Comparison of ENCODE assay signal across 14 cellular contexts in genomic region chr1:94093351-94093750, GRCh38. TPM values are rescaled to one million over a fixed set of nuclear protein-coding genes. Genes with fewer than 3 reads are reported as not detected.
A peak's percentile ranks its signal among the peaks of the same experiment; 100 is the strongest.
DNase-seq lines count a peak whose midpoint lies in the region; ATAC-seq and TF ChIP-seq lines count a peak whose summit lies in the region.
"Had no signal": no experiment of that assay in that cellular context is flagged by ENCODE, and none has a peak within 500 bp of the region (broad histone marks: within the 10 kb centered on the region; RNA-seq: fewer than 3 reads in every experiment).

No MANE protein-coding gene starts in this region.

- no peak for ATAC-seq in HG02973 (IDR thresholded peaks at IDR 0.05; ENCODE audit: unreplicated experiment)
- ATAC-seq: stimulated activated effector memory CD8-positive, alpha-beta T cell treated with anti-CD3 and anti-CD28 coated beads, Interleukin-12 subunit alpha, Interleukin-12 subunit beta, amount 100 ng/mL, for 72 hours had no signal

- intact Hi-C loops in esophagus muscularis mucosa (cut with DNase I) (no loop called here), prostate gland (cut with DNase I) (loop anchor here (10.0 kb wide), 1 partner anchor 141 kb away; the partner anchor contains the start of gene ARHGAP29), lower leg skin (cut with DNase I; ENCODE audit: low total_unique reads) (no loop called here)

- H3K27me3 ChIP-seq in AG04450 (ENCODE audit: control insufficient read depth, insufficient read depth, low read length) = no peaks in the 10 kb centered on the region
- H3K27me3 ChIP-seq in SJSA1 (replicated peaks) = no peaks in the 10 kb centered on the region
- H3K27me3 ChIP-seq in esophagus muscularis mucosa = no peaks in the 10 kb centered on the region
- H3K27me3 ChIP-seq in prostate gland (replicated peaks; ENCODE audit: insufficient read depth) = no peaks in the 10 kb centered on the region

- H3K36me3 ChIP-seq in SJSA1 (no peaks in the 10 kb centered on the region), esophagus muscularis mucosa (no peaks in the 10 kb centered on the region), prostate gland (no peaks in the 10 kb centered on the region)

- TF ChIP-seq CTCF in AG04450 (IDR thresholded peaks at IDR 0.05; ENCODE audit: low read depth, low read length) (no peak), esophagus muscularis mucosa (IDR thresholded peaks at IDR 0.05) (no peak), prostate gland (IDR thresholded peaks at IDR 0.05) (no peak), lower leg skin (IDR thresholded peaks at IDR 0.05) (no peak)

- DNase-seq in AG04450 (ENCODE audit: low read depth, low spot score) (no peak), SJSA1 (ENCODE audit: low read depth in 1 of 2, low spot score in 2 of 2) (no peak), esophagus muscularis mucosa (ENCODE audit: extremely low spot score) (no peak), prostate gland (ENCODE audit: low spot score) (no peak), SHP77 (lab: John Stamatoyannopoulos, UW) (no peak), DMS153 treated with DMSO at 0.1 percent for 48 hours (lab: John Stamatoyannopoulos, UW; ENCODE audit: unreplicated experiment) (no peak), lower leg skin (ENCODE audit: low spot score in 2 of 2) (no peak)
- DNase-seq: activated gamma-delta T cell, naive B cell, NCI-H510A treated with DMSO at 0.1 percent for 48 hours, retina had no signal

- TF ChIP-seq POLR2A in esophagus muscularis mucosa (IDR thresholded peaks at IDR 0.05; ENCODE audit: low read depth) (no peak), prostate gland (IDR thresholded peaks at IDR 0.05) (no peak), lower leg skin (IDR thresholded peaks at IDR 0.05) (no peak)

- H3K9me3 ChIP-seq in AG04450 (ENCODE audit: control insufficient read depth, insufficient read depth, low read length) (no peaks in the 10 kb centered on the region), SJSA1 (replicated peaks) (no peaks in the 10 kb centered on the region), esophagus muscularis mucosa (no peaks in the 10 kb centered on the region), prostate gland (no peaks in the 10 kb centered on the region)

- no peak overlapping the region for H3K4me3 ChIP-seq in AG04450 (ENCODE audit: low read depth, low read length)
- H3K4me3 ChIP-seq in SJSA1 = no peak overlapping the region
- no peak overlapping the region for H3K4me3 ChIP-seq in esophagus muscularis mucosa
- H3K4me3 ChIP-seq in prostate gland = no peak overlapping the region
- no peak overlapping the region for H3K4me3 ChIP-seq in lower leg skin (ENCODE audit: low read depth, poor library complexity, severe bottlenecking)

- POLR2A ChIA-PET in AG04450 (lab: Yijun Ruan, JAX) = no interaction called here

- WGBS in esophagus muscularis mucosa = 95% methylated on average over 4 of the region's 4 CpGs
- WGBS in prostate gland = 74% methylated on average over 4 of the region's 4 CpGs
- WGBS in lower leg skin, 2 donors = 92% methylated on average over 4 of the region's 4 CpGs

- CTCF ChIA-PET in AG04450 (lab: Charles Lee) = interaction anchor here (1.4 kb wide), 1 partner anchor 22 kb away, joined by 4 read pairs; no protein-coding TSS in a partner anchor

- H3K27ac ChIP-seq in AG04450 (ENCODE audit: low read depth, low read length) (peak overlapping the region; percentile 41), SJSA1 (peak overlapping the region; percentile 95), esophagus muscularis mucosa (replicated peaks in 1 of 4) (peak overlapping the region; percentile 66 to 77 (median 72)), prostate gland (peak overlapping the region; percentile 65 to 66)
- H3K27ac ChIP-seq: KMS-11 had no signal

- H3K4me1 ChIP-seq in SJSA1 (replicated peaks) = peaks cover 46% of the 10 kb centered on the region
- peaks cover 38 to 61% (median 56%) of the 10 kb centered on the region in 4 donors for H3K4me1 ChIP-seq in esophagus muscularis mucosa
- peaks cover 7% of the 10 kb centered on the region for H3K4me1 ChIP-seq in prostate gland (replicated peaks)

- no peak for TF ChIP-seq EP300 in esophagus muscularis mucosa (IDR thresholded peaks at IDR 0.05)

RNA-seq across cellular contexts. Expression of gene ABCA4, which starts 27.6 kb away (rescaled TPM):
- 0.17 TPM in 2 replicates for polyA plus RNA-seq in AG04450 (2011; rRNA removed)
- 0.05 and 0.30 TPM in 2 replicates for polyA minus RNA-seq in AG04450 (2011; rRNA and poly(A)+ RNA removed)
- total RNA-seq in SJSA1 (2014; rRNA removed; shearing (Covaris generic)) = 0.11 TPM in 1 of 2 replicates, not detected in the other
- total RNA-seq in esophagus muscularis mucosa = 1 to 10 TPM in 1 of 4 donors, under 1 TPM in 3; 0.19 to 1.7 (median 0.45) TPM
- total RNA-seq in prostate gland = under 1 TPM; 0.41 to 0.85 TPM
- total RNA-seq in lower leg skin = 1 to 10 TPM in 3 of 4 donors, under 1 TPM in 1; 0.46 to 5.3 (median 3.8) TPM

Comparison
In these comparisons a context has a peak if more than half of its experiments do, and no peak if none do; other contexts are left out.
1. H3K27ac ChIP-seq: peak in every context shown above with its lines; median percentile 95 in SJSA1; 72 in esophagus muscularis mucosa; 66 in prostate gland; 41 in AG04450.